30 cellular contexts compared by ENCODE assay signal in the genomic region with DNA sequence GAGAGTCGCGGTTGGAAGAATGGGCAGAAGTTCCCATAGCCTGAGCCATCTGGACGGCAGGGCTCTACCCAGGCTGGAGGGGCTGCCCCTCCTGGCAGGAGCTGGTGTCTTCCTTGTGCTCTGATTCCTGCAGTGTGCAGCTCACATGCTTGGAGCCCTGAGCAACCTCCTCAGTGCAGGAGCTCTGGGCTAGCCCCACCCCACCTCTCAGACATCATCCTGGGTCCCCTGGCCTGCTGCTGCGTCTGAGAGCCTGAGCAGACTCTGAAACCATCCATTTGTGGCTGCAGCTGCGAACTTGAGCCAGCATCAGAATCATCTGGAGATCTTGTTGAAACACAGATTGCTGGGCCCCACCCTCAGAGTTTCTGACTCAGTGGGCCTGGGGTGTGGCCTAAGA.
"Had no signal": no experiment of that assay in that cellular context is flagged by ENCODE, and none has a peak within 500 bp of the region (broad histone marks: within the 10 kb centered on the region; RNA-seq: fewer than 3 reads in every experiment).

No MANE protein-coding gene starts in this region.

- H3K4me1 ChIP-seq: adrenal gland, foreskin keratinocyte, heart right ventricle, left ventricle myocardium inferior, sigmoid colon had no signal

- H3K27ac ChIP-seq: adrenal gland, brain microvascular endothelial cell, coronary artery, dorsolateral prefrontal cortex, foreskin keratinocyte, heart right ventricle, left ventricle myocardium inferior, neutrophil, ovary, sigmoid colon, thoracic aorta had no signal

- H3K9me3 ChIP-seq: adrenal gland, neutrophil, ovary, sigmoid colon, thoracic aorta had no signal

- DNase-seq: activated B cell treated with CpG ODN at 0.5 μM for 24 hours; activated CD4-positive, alpha-beta T cell treated with anti-CD3 and anti-CD28 coated beads, Interleukin-2, amount 50 U/mL, for 4 hours; activated CD8-positive, alpha-beta memory T cell treated with anti-CD3 and anti-CD28 coated beads, Interleukin-2, amount 50 U/mL, for 4 hours; activated effector memory CD4-positive, alpha-beta T cell treated with anti-CD3 and anti-CD28 coated beads, Interleukin-2, amount 50 U/mL, for 16 hours; activated naive CD4-positive, alpha-beta T cell treated with anti-CD3 and anti-CD28 coated beads for 36 hours; activated naive CD8-positive, alpha-beta T cell treated with anti-CD3 and anti-CD28 coated beads for 36 hours; activated T-cell treated with anti-CD3 and anti-CD28 coated beads, Interleukin-2, amount 50 U/mL, for 1 hour; adrenal gland; dorsolateral prefrontal cortex; effector memory CD4-positive, alpha-beta T cell; foreskin keratinocyte; heart right ventricle; kidney glomerular epithelial cell; left ventricle myocardium inferior; ovary; retina; sigmoid colon; small intestine; stimulated activated CD4-positive, alpha-beta T cell treated with anti-CD3 and anti-CD28 coated beads, Interleukin-4, amount 100 ng/mL, for 24 hours; T-helper 1 cell had no signal

- H3K9me3 Mint-ChIP-seq: activated B cell treated with CpG ODN at 0.5 μM for 24 hours; activated naive CD4-positive, alpha-beta T cell treated with anti-CD3 and anti-CD28 coated beads for 36 hours; activated naive CD8-positive, alpha-beta T cell treated with anti-CD3 and anti-CD28 coated beads for 36 hours; activated T-helper 1 cell treated with anti-CD3 and anti-CD28 coated beads, Interleukin-12 subunit alpha, Interleukin-12 subunit beta, Interleukin-2, Interleukin-4 antibody, amounts not matched to agents 30 ng/mL and 10 ng/mL and 1 ng/mL, durations not matched to agents 14 hours and 24 hours and 36 hours; nephron; stimulated activated effector memory CD8-positive, alpha-beta T cell treated with anti-CD3 and anti-CD28 coated beads, Interleukin-12 subunit alpha, Interleukin-12 subunit beta, amount 100 ng/mL, for 72 hours; stimulated activated naive CD8-positive, alpha-beta T cell treated with anti-CD3 and anti-CD28 coated beads, Interleukin-15, Interleukin-2, amounts not matched to agents 100 ng/mL and 50 ng/mL, for 24 hours; T-helper 2 cell treated with Interferon-gamma antibody and Interleukin-4, amounts not matched to agents 5 μg/mL and 100 μg/mL, for 36 hours had no signal

- H3K27me3 Mint-ChIP-seq: activated B cell treated with CpG ODN at 0.5 μM for 24 hours; activated naive CD8-positive, alpha-beta T cell treated with anti-CD3 and anti-CD28 coated beads for 36 hours; progenitor cell of endocrine pancreas; stimulated activated naive CD8-positive, alpha-beta T cell treated with anti-CD3 and anti-CD28 coated beads, Interleukin-15, Interleukin-2, amounts not matched to agents 100 ng/mL and 50 ng/mL, for 24 hours had no signal

- ATAC-seq: foreskin keratinocyte; stimulated activated effector memory CD8-positive, alpha-beta T cell treated with anti-CD3 and anti-CD28 coated beads, Interleukin-12 subunit alpha, Interleukin-12 subunit beta, amount 100 ng/mL, for 72 hours had no signal

- H3K4me1 Mint-ChIP-seq: activated B cell treated with CpG ODN at 0.5 μM for 24 hours, nephron had no signal

- H3K27me3 ChIP-seq: adrenal gland, brain microvascular endothelial cell, dorsolateral prefrontal cortex, foreskin keratinocyte, neutrophil, ovary, sigmoid colon had no signal

- H3K4me3 ChIP-seq: adrenal gland, coronary artery, dorsolateral prefrontal cortex, heart right ventricle, left ventricle myocardium inferior, ovary, sigmoid colon, thoracic aorta had no signal

- H3K4me3 Mint-ChIP-seq: activated B cell treated with CpG ODN at 0.5 μM for 24 hours; activated naive CD4-positive, alpha-beta T cell treated with anti-CD3 and anti-CD28 coated beads for 36 hours; activated naive CD8-positive, alpha-beta T cell treated with anti-CD3 and anti-CD28 coated beads for 36 hours; activated T-helper 1 cell treated with anti-CD3 and anti-CD28 coated beads, Interleukin-12 subunit alpha, Interleukin-12 subunit beta, Interleukin-2, Interleukin-4 antibody, amounts not matched to agents 30 ng/mL and 10 ng/mL and 1 ng/mL, durations not matched to agents 14 hours and 24 hours and 36 hours; nephron; stimulated activated effector memory CD8-positive, alpha-beta T cell treated with anti-CD3 and anti-CD28 coated beads, Interleukin-12 subunit alpha, Interleukin-12 subunit beta, amount 100 ng/mL, for 72 hours; stimulated activated naive CD8-positive, alpha-beta T cell treated with anti-CD3 and anti-CD28 coated beads, Interleukin-15, Interleukin-2, amounts not matched to agents 100 ng/mL and 50 ng/mL, for 24 hours; T-helper 2 cell treated with Interferon-gamma antibody and Interleukin-4, amounts not matched to agents 5 μg/mL and 100 μg/mL, for 36 hours had no signal

- H3K27ac Mint-ChIP-seq: activated B cell treated with CpG ODN at 0.5 μM for 24 hours; activated naive CD4-positive, alpha-beta T cell treated with anti-CD3 and anti-CD28 coated beads for 36 hours; activated naive CD8-positive, alpha-beta T cell treated with anti-CD3 and anti-CD28 coated beads for 36 hours; activated T-helper 1 cell treated with anti-CD3 and anti-CD28 coated beads, Interleukin-12 subunit alpha, Interleukin-12 subunit beta, Interleukin-2, Interleukin-4 antibody, amounts not matched to agents 30 ng/mL and 10 ng/mL and 1 ng/mL, durations not matched to agents 14 hours and 24 hours and 36 hours; nephron; progenitor cell of endocrine pancreas; stimulated activated effector memory CD8-positive, alpha-beta T cell treated with anti-CD3 and anti-CD28 coated beads, Interleukin-12 subunit alpha, Interleukin-12 subunit beta, amount 100 ng/mL, for 72 hours; stimulated activated naive CD8-positive, alpha-beta T cell treated with anti-CD3 and anti-CD28 coated beads, Interleukin-15, Interleukin-2, amounts not matched to agents 100 ng/mL and 50 ng/mL, for 24 hours; T-helper 2 cell treated with Interferon-gamma antibody and Interleukin-4, amounts not matched to agents 5 μg/mL and 100 μg/mL, for 36 hours had no signal

- H3K36me3 Mint-ChIP-seq: activated naive CD8-positive, alpha-beta T cell treated with anti-CD3 and anti-CD28 coated beads for 36 hours; stimulated activated effector memory CD8-positive, alpha-beta T cell treated with anti-CD3 and anti-CD28 coated beads, Interleukin-12 subunit alpha, Interleukin-12 subunit beta, amount 100 ng/mL, for 72 hours had no signal

- H3K36me3 ChIP-seq: adrenal gland, brain microvascular endothelial cell, heart right ventricle, left ventricle myocardium inferior, neutrophil, ovary had no signal
